In genomic region chr15:70165811-70166284, GRCh38 we compare ENCODE assay signal across 13 cellular contexts.
DNase-seq lines count a peak whose midpoint lies in the region; ATAC-seq and TF ChIP-seq lines count a peak whose summit lies in the region.
"Had no signal": no experiment of that assay in that cellular context is flagged by ENCODE, and none has a peak within 500 bp of the region (broad histone marks: within the 10 kb centered on the region; RNA-seq: fewer than 3 reads in every experiment).

No MANE protein-coding gene starts in this region.

- no peak overlapping the region for H2AFZ ChIP-seq in osteoblast (ENCODE audit: low read length)

- H3K4me1 ChIP-seq in adrenal gland (replicated peaks in 1 of 2) (peaks cover 5 to 28% of the 10 kb centered on the region in 2 donors), left ventricle myocardium inferior (peaks cover 36% of the 10 kb centered on the region), osteoblast (ENCODE audit: insufficient read depth, low read length) (no peaks in the 10 kb centered on the region)

- H3K9me3 ChIP-seq in adrenal gland (replicated peaks in 1 of 3) (no peaks in the 10 kb centered on the region), left ventricle myocardium inferior (replicated peaks) (peaks cover 5% of the 10 kb centered on the region), osteoblast (ENCODE audit: low read depth, low read length) (no peaks in the 10 kb centered on the region)
- H3K9me3 ChIP-seq: thoracic aorta had no signal

- 22 to 38% (median 31%) methylated on average over 8 to 9 of the region's 9 CpGs for WGBS in adrenal gland, 4 donors

- intact Hi-C loops in adrenal gland (cut with DNase I): no loop called here
- intact Hi-C loops in left ventricle myocardium inferior (cut with micrococcal nuclease): no loop called here

- DNase-seq in AG10803 (ENCODE audit: low read depth) (peak; percentile 17), adrenal gland (peak; percentile 47 to 87 (median 78)), left ventricle myocardium inferior (peak; percentile 80), osteoblast (ENCODE audit: insufficient read length, low spot score, missing footprints) (peak; percentile 21), nucleus accumbens (lab: John Stamatoyannopoulos, UW) (no peak), OCI-M2 (lab: John Stamatoyannopoulos, UW; ENCODE audit: unreplicated experiment) (no peak)
- no peak for DNase-seq in stimulated activated CD4-positive, alpha-beta T cell treated with anti-CD3 and anti-CD28 coated beads, Interleukin-2, amount 100 ng/mL, for 48 hours
- DNase-seq: activated T-cell treated with anti-CD3 and anti-CD28 coated beads, Interleukin-2, amount 50 U/mL, for 1 hour; brain microvascular endothelial cell; esophagus squamous epithelium had no signal

- TF ChIP-seq POLR2A in adrenal gland (IDR thresholded peaks at IDR 0.05): no peak

- H3K4me3 ChIP-seq in AG10803 (ENCODE audit: low read length) (no peak overlapping the region), adrenal gland (no peak overlapping the region), left ventricle myocardium inferior (no peak overlapping the region), osteoblast (ENCODE audit: insufficient read depth, low read length) (no peak overlapping the region)
- H3K4me3 ChIP-seq: esophagus squamous epithelium, thoracic aorta had no signal

- H3K36me3 ChIP-seq in adrenal gland (replicated peaks in 1 of 2): no peaks in the 10 kb centered on the region
- H3K36me3 ChIP-seq in left ventricle myocardium inferior: no peaks in the 10 kb centered on the region
- H3K36me3 ChIP-seq in osteoblast (ENCODE audit: insufficient read depth, low read length): no peaks in the 10 kb centered on the region
- H3K36me3 ChIP-seq: brain microvascular endothelial cell, esophagus squamous epithelium, thoracic aorta had no signal

- ATAC-seq in HG02642 (IDR thresholded peaks at IDR 0.05; ENCODE audit: poor library complexity, unreplicated experiment): no peak

- no peaks in the 10 kb centered on the region for H3K79me2 ChIP-seq in osteoblast (ENCODE audit: insufficient read depth, low read length)

- H3K27ac ChIP-seq in adrenal gland: peak overlapping the region in 2 of 5 donors; percentile 47 to 58
- peak overlapping the region; percentile 68 for H3K27ac ChIP-seq in left ventricle myocardium inferior (replicated peaks)
- no peak overlapping the region for H3K27ac ChIP-seq in osteoblast (ENCODE audit: low read depth, low read length)
- H3K27ac ChIP-seq: brain microvascular endothelial cell, RWPE1 had no signal

- TF ChIP-seq CTCF in AG10803 (conservative IDR thresholded peaks at IDR 0.05; ENCODE audit: low read length) (no peak), adrenal gland (IDR thresholded peaks at IDR 0.05) (no peak), left ventricle myocardium inferior (IDR thresholded peaks at IDR 0.05; ENCODE audit: borderline replicate concordance) (no peak), osteoblast (IDR thresholded peaks at IDR 0.05; ENCODE audit: extremely low read depth, low read depth, low read length) (no peak)

- no peaks in the 10 kb centered on the region for H4K20me1 ChIP-seq in osteoblast (ENCODE audit: insufficient read depth, low read length)

- no peak overlapping the region for H3K4me2 ChIP-seq in osteoblast (ENCODE audit: insufficient read depth, low read length)

- H3K27me3 ChIP-seq in adrenal gland (no peaks in the 10 kb centered on the region), left ventricle myocardium inferior (ENCODE audit: low read depth) (peaks cover 24% of the 10 kb centered on the region), osteoblast (ENCODE audit: insufficient read depth, low read length) (peaks cover 1% of the 10 kb centered on the region)
- H3K27me3 ChIP-seq: brain microvascular endothelial cell had no signal

Comparison
In these comparisons a context has a peak if more than half of its experiments do, and no peak if none do; other contexts are left out.
1. DNase-seq: peak in AG10803 (single experiment), adrenal gland (7 of 7), left ventricle myocardium inferior (single experiment) and osteoblast (single experiment); none in nucleus accumbens (0 of 56), stimulated activated CD4-positive, alpha-beta T cell treated with anti-CD3 and anti-CD28 coated beads, Interleukin-2, amount 100 ng/mL, for 48 hours (0 of 2) and OCI-M2 (single experiment).